19 cellular contexts compared by ENCODE assay signal in genomic region chrX:145881175-145881867, GRCh38.
"Had no signal": no experiment of that assay in that cellular context is flagged by ENCODE, and none has a peak within 500 bp of the region (broad histone marks: within the 10 kb centered on the region; RNA-seq: fewer than 3 reads in every experiment).

No MANE protein-coding gene starts in this region.

- H3K36me3 ChIP-seq: neutrophil, spleen, stomach, thoracic aorta, transverse colon had no signal

- H3K36me3 Mint-ChIP-seq: naive thymus-derived CD4-positive, alpha-beta T cell; stimulated activated naive B cell treated with anti-CD40 and anti-IgM and Interleukin-4, amounts not matched to agents 10 μg/mL and 1 μg/mL and 100 μg/mL, for 72 hours had no signal

- H3K27me3 ChIP-seq: foreskin keratinocyte, neutrophil, spleen, stomach, transverse colon had no signal

- H3K4me1 ChIP-seq: foreskin keratinocyte, spleen, stomach, transverse colon had no signal

- H3K4me3 ChIP-seq: lung, spleen, stomach, thoracic aorta, transverse colon had no signal

- H3K27ac ChIP-seq: foreskin keratinocyte, neutrophil, spleen, stomach, thoracic aorta, transverse colon had no signal

- H3K27ac Mint-ChIP-seq: naive thymus-derived CD4-positive, alpha-beta T cell; nephron progenitor cell; stimulated activated naive B cell treated with anti-CD40 and anti-IgM and Interleukin-4, amounts not matched to agents 10 μg/mL and 1 μg/mL and 100 μg/mL, for 72 hours had no signal

- H3K9me3 ChIP-seq: neutrophil, spleen, stomach, thoracic aorta, transverse colon had no signal

- H3K27me3 Mint-ChIP-seq: naive thymus-derived CD4-positive, alpha-beta T cell; stimulated activated naive B cell treated with anti-CD40 and anti-IgM and Interleukin-4, amounts not matched to agents 10 μg/mL and 1 μg/mL and 100 μg/mL, for 72 hours had no signal

- DNase-seq: dermis blood vessel endothelial cell; erythroblast; foreskin keratinocyte; kidney; left colon; left ventricle myocardium superior; naive thymus-derived CD4-positive, alpha-beta T cell; nephron progenitor cell; posterior cingulate gyrus; spleen; stimulated activated CD4-positive, alpha-beta T cell treated with anti-CD3 and anti-CD28 coated beads, Interleukin-2, amount 100 ng/mL, for 24 hours; stimulated activated CD4-positive, alpha-beta T cell treated with anti-CD3 and anti-CD28 coated beads, Interleukin-4, amount 100 ng/mL, for 4 hours; stimulated activated naive B cell treated with anti-CD40 and anti-IgM and Interleukin-4, amounts not matched to agents 10 μg/mL and 1 μg/mL and 100 μg/mL, for 72 hours; stomach; substantia nigra; transverse colon had no signal

- H3K4me3 Mint-ChIP-seq: naive thymus-derived CD4-positive, alpha-beta T cell; nephron progenitor cell; stimulated activated naive B cell treated with anti-CD40 and anti-IgM and Interleukin-4, amounts not matched to agents 10 μg/mL and 1 μg/mL and 100 μg/mL, for 72 hours had no signal

- H3K4me1 Mint-ChIP-seq: naive thymus-derived CD4-positive, alpha-beta T cell; stimulated activated naive B cell treated with anti-CD40 and anti-IgM and Interleukin-4, amounts not matched to agents 10 μg/mL and 1 μg/mL and 100 μg/mL, for 72 hours had no signal
